9 cellular contexts compared by ENCODE assay signal in genomic region chr11:121460941-121461514, GRCh38. TPM values are rescaled to one million over a fixed set of nuclear protein-coding genes. Genes with fewer than 3 reads are reported as not detected.
DNase-seq lines count a peak whose midpoint lies in the region; ATAC-seq and TF ChIP-seq lines count a peak whose summit lies in the region.
"Had no signal": no experiment of that assay in that cellular context is flagged by ENCODE, and none has a peak within 500 bp of the region (broad histone marks: within the 10 kb centered on the region; RNA-seq: fewer than 3 reads in every experiment).

No MANE protein-coding gene starts in this region.

- H3K27me3 Mint-ChIP-seq in natural killer cell treated with Interleukin-12 subunit alpha and Interleukin-12 subunit beta and Interleukin-15 and Interleukin-18, amount 100 ng/mL, for 72 hours, result no peaks in the 10 kb centered on the region

- TF ChIP-seq CTCF in NB4 (IDR thresholded peaks at IDR 0.05; ENCODE audit: low read depth, low read length) (no peak), foreskin keratinocyte (conservative IDR thresholded peaks at IDR 0.05) (no peak), osteoblast (IDR thresholded peaks at IDR 0.05; ENCODE audit: extremely low read depth, low read depth, low read length) (no peak)

- H3K9me3 Mint-ChIP-seq in activated naive CD4-positive, alpha-beta T cell treated with anti-CD3 and anti-CD28 coated beads, Interleukin-2, amount 50 U/mL, for 72 hours, result no peaks in the 10 kb centered on the region
- H3K9me3 Mint-ChIP-seq in natural killer cell treated with Interleukin-12 subunit alpha and Interleukin-12 subunit beta and Interleukin-15 and Interleukin-18, amount 100 ng/mL, for 72 hours, result no peaks in the 10 kb centered on the region

- H3K27ac ChIP-seq in foreskin keratinocyte, result no peak overlapping the region
- no peak overlapping the region for H3K27ac ChIP-seq in osteoblast (ENCODE audit: low read depth, low read length)

- no peak for ATAC-seq in activated naive CD4-positive, alpha-beta T cell treated with anti-CD3 and anti-CD28 coated beads, Interleukin-2, amount 50 U/mL, for 72 hours
- no peak for ATAC-seq in natural killer cell treated with Interleukin-12 subunit alpha and Interleukin-12 subunit beta and Interleukin-15 and Interleukin-18, amount 100 ng/mL, for 72 hours
- ATAC-seq in foreskin keratinocyte, result no peak

- H4K20me1 ChIP-seq in osteoblast (ENCODE audit: insufficient read depth, low read length), result no peaks in the 10 kb centered on the region

- H3K27me3 ChIP-seq in foreskin keratinocyte (no peaks in the 10 kb centered on the region), osteoblast (ENCODE audit: insufficient read depth, low read length) (peaks cover 21% of the 10 kb centered on the region)

- no peak overlapping the region for H3K4me3 ChIP-seq in NB4 (ENCODE audit: low read depth, low read length)
- no peak overlapping the region for H3K4me3 ChIP-seq in osteoblast (ENCODE audit: insufficient read depth, low read length)

- H3K79me2 ChIP-seq in osteoblast (ENCODE audit: insufficient read depth, low read length), result no peaks in the 10 kb centered on the region

- H3K4me1 ChIP-seq in foreskin keratinocyte (peaks cover 25% of the 10 kb centered on the region), osteoblast (ENCODE audit: insufficient read depth, low read length) (peaks cover 14% of the 10 kb centered on the region)

- H3K36me3 Mint-ChIP-seq in activated naive CD4-positive, alpha-beta T cell treated with anti-CD3 and anti-CD28 coated beads, Interleukin-2, amount 50 U/mL, for 72 hours, result peaks cover 8 to 15% of the 10 kb centered on the region in 2 donors
- H3K36me3 Mint-ChIP-seq in natural killer cell treated with Interleukin-12 subunit alpha and Interleukin-12 subunit beta and Interleukin-15 and Interleukin-18, amount 100 ng/mL, for 72 hours, result no peaks in the 10 kb centered on the region

- peak overlapping the region; percentile 96 to 97 for H3K27ac Mint-ChIP-seq in activated naive CD4-positive, alpha-beta T cell treated with anti-CD3 and anti-CD28 coated beads, Interleukin-2, amount 50 U/mL, for 72 hours
- peak overlapping the region; percentile 88 to 92 for H3K27ac Mint-ChIP-seq in natural killer cell treated with Interleukin-12 subunit alpha and Interleukin-12 subunit beta and Interleukin-15 and Interleukin-18, amount 100 ng/mL, for 72 hours

- no peak for TF ChIP-seq POLR2A in NB4 (IDR thresholded peaks at IDR 0.05; ENCODE audit: extremely low read depth, insufficient read length)

- intact Hi-C loops in posterior cingulate gyrus (cut with DNase I), result no loop called here

- DNase-seq in DMS53 treated with DMSO at 0.1 percent for 48 hours (lab: John Stamatoyannopoulos, UW; ENCODE audit: unreplicated experiment), result peak; percentile 79
- peak; percentile 74 for DNase-seq in NB4 (ENCODE audit: low read depth)
- no peak for DNase-seq in activated naive CD4-positive, alpha-beta T cell treated with anti-CD3 and anti-CD28 coated beads, Interleukin-2, amount 50 U/mL, for 72 hours (ENCODE audit: low spot score in 2 of 2)
- no peak for DNase-seq in natural killer cell treated with Interleukin-12 subunit alpha and Interleukin-12 subunit beta and Interleukin-15 and Interleukin-18, amount 100 ng/mL, for 72 hours (ENCODE audit: low spot score)
- DNase-seq in foreskin keratinocyte, result no peak
- DNase-seq in osteoblast (ENCODE audit: insufficient read length, low spot score, missing footprints), result no peak
- no peak for DNase-seq in NCI-H524 treated with DMSO at 0.1 percent for 48 hours (lab: John Stamatoyannopoulos, UW)
- DNase-seq in posterior cingulate gyrus, result no peak
- DNase-seq: NCI-H1417 treated with DMSO at 0.1 percent for 48 hours had no signal

- no peak overlapping the region for H2AFZ ChIP-seq in osteoblast (ENCODE audit: low read length)

- H3K9me3 ChIP-seq in osteoblast (ENCODE audit: low read depth, low read length), result no peaks in the 10 kb centered on the region

- H3K36me3 ChIP-seq in osteoblast (ENCODE audit: insufficient read depth, low read length), result no peaks in the 10 kb centered on the region

- no peak overlapping the region for H3K4me3 Mint-ChIP-seq in natural killer cell treated with Interleukin-12 subunit alpha and Interleukin-12 subunit beta and Interleukin-15 and Interleukin-18, amount 100 ng/mL, for 72 hours

- H3K4me1 Mint-ChIP-seq in natural killer cell treated with Interleukin-12 subunit alpha and Interleukin-12 subunit beta and Interleukin-15 and Interleukin-18, amount 100 ng/mL, for 72 hours (ENCODE audit: low read depth in 2 of 2), result peaks cover 84 to 87% of the 10 kb centered on the region in 2 donors

- no peak overlapping the region for H3K4me2 ChIP-seq in osteoblast (ENCODE audit: insufficient read depth, low read length)

RNA-seq across cellular contexts. Expression of gene SORL1, which starts 8.9 kb away (rescaled TPM):
- total RNA-seq in activated naive CD4-positive, alpha-beta T cell treated with anti-CD3 and anti-CD28 coated beads, Interleukin-2, amount 50 U/mL, for 72 hours, result 100 to 1,000 TPM in 1 of 2 donors, 10 to 100 TPM in 1; 90.4 to 139 TPM
- 10 to 100 TPM; 26.8 to 45.5 TPM for total RNA-seq in natural killer cell treated with Interleukin-12 subunit alpha and Interleukin-12 subunit beta and Interleukin-15 and Interleukin-18, amount 100 ng/mL, for 72 hours
- total RNA-seq in foreskin keratinocyte (67.1 and 71.9 TPM in 2 replicates), osteoblast (under 0.01 and 0.36 TPM in 2 replicates)
- polyA plus RNA-seq in foreskin keratinocyte, result 9.5 and 11.1 TPM in 2 replicates

Comparison
In these comparisons a context has a peak if more than half of its experiments do, and no peak if none do; other contexts are left out.
1. DNase-seq: peak in DMS53 treated with DMSO at 0.1 percent for 48 hours (single experiment) and NB4 (single experiment); none in activated naive CD4-positive, alpha-beta T cell treated with anti-CD3 and anti-CD28 coated beads, Interleukin-2, amount 50 U/mL, for 72 hours (0 of 2), natural killer cell treated with Interleukin-12 subunit alpha and Interleukin-12 subunit beta and Interleukin-15 and Interleukin-18, amount 100 ng/mL, for 72 hours (single experiment), foreskin keratinocyte (0 of 2), osteoblast (single experiment), NCI-H524 treated with DMSO at 0.1 percent for 48 hours (single experiment) and posterior cingulate gyrus (0 of 10).
2. RNA of gene SORL1, which starts 8.9 kb away (total RNA-seq): 90.4 to 139 TPM in activated naive CD4-positive, alpha-beta T cell treated with anti-CD3 and anti-CD28 coated beads, Interleukin-2, amount 50 U/mL, for 72 hours, 67.1 to 71.9 TPM in foreskin keratinocyte and 26.8 to 45.5 TPM in natural killer cell treated with Interleukin-12 subunit alpha and Interleukin-12 subunit beta and Interleukin-15 and Interleukin-18, amount 100 ng/mL, for 72 hours; under 0.01 to 0.36 TPM in osteoblast; every median in the first group is over 10 times any median in the second.